12 cellular contexts compared by ENCODE assay signal in genomic region chr16:57083469-57083868, GRCh38.
"Had no signal": no experiment of that assay in that cellular context is flagged by ENCODE, and none has a peak within 500 bp of the region (broad histone marks: within the 10 kb centered on the region; RNA-seq: fewer than 3 reads in every experiment).

No MANE protein-coding gene starts in this region.

- H3K9me3 Mint-ChIP-seq: activated CD4-positive, alpha-beta memory T cell treated with anti-CD3 and anti-CD28 coated beads for 36 hours; activated naive CD4-positive, alpha-beta T cell treated with anti-CD3 and anti-CD28 coated beads, Interleukin-2, amount 50 U/mL, for 72 hours; activated T-helper 17 cell treated with anti-CD3 and anti-CD28 coated beads, Interleukin-2, amount 50 U/mL, for 72 hours; endodermal cell; nephron progenitor cell had no signal

- H3K4me3 ChIP-seq: lung, pancreas, suprapubic skin, upper lobe of right lung had no signal

- H3K4me3 Mint-ChIP-seq: activated CD4-positive, alpha-beta memory T cell treated with anti-CD3 and anti-CD28 coated beads for 36 hours; activated T-helper 17 cell treated with anti-CD3 and anti-CD28 coated beads, Interleukin-2, amount 50 U/mL, for 72 hours; endodermal cell; nephron progenitor cell had no signal

- H3K36me3 ChIP-seq: brain microvascular endothelial cell, pancreas, upper lobe of right lung had no signal

- H3K27me3 ChIP-seq: brain microvascular endothelial cell, pancreas, suprapubic skin, upper lobe of right lung had no signal

- H3K9me3 ChIP-seq: pancreas, suprapubic skin, upper lobe of right lung had no signal

- H3K27me3 Mint-ChIP-seq: activated CD4-positive, alpha-beta memory T cell treated with anti-CD3 and anti-CD28 coated beads for 36 hours; activated T-helper 17 cell treated with anti-CD3 and anti-CD28 coated beads, Interleukin-2, amount 50 U/mL, for 72 hours had no signal

- H3K27ac Mint-ChIP-seq: activated CD4-positive, alpha-beta memory T cell treated with anti-CD3 and anti-CD28 coated beads for 36 hours; endodermal cell; nephron progenitor cell had no signal

- DNase-seq: cerebellar nuclear complex, left cardiac atrium, upper lobe of right lung had no signal
